In genomic region chr7:143042159-143042820, GRCh38 we compare ENCODE assay signal across 17 cellular contexts. TPM values are rescaled to one million over a fixed set of nuclear protein-coding genes. Genes with fewer than 3 reads are reported as not detected.
A peak's percentile ranks its signal among the peaks of the same experiment; 100 is the strongest.
DNase-seq lines count a peak whose midpoint lies in the region; TF ChIP-seq lines count a peak whose summit lies in the region.
"Had no signal": no experiment of that assay in that cellular context is flagged by ENCODE, and none has a peak within 500 bp of the region (broad histone marks: within the 10 kb centered on the region; RNA-seq: fewer than 3 reads in every experiment).

No MANE protein-coding gene starts in this region.

- no peaks in the 10 kb centered on the region for H3K36me3 ChIP-seq in breast epithelium
- no peaks in the 10 kb centered on the region for H3K36me3 ChIP-seq in Peyer's patch
- H3K36me3 ChIP-seq: left ventricle myocardium inferior, thoracic aorta had no signal

- TF ChIP-seq CTCF in AG10803 (conservative IDR thresholded peaks at IDR 0.05; ENCODE audit: low read length) (no peak), breast epithelium (IDR thresholded peaks at IDR 0.05) (no peak), Peyer's patch (IDR thresholded peaks at IDR 0.05) (no peak)

- DNase-seq in AG10803 (ENCODE audit: low read depth), result peak; percentile 54
- DNase-seq in LHCN-M2 (ENCODE audit: low read depth), result peak; percentile 20
- DNase-seq in cerebellar cortex (ENCODE audit: low spot score), result peak; percentile 1
- peak; percentile 22 for DNase-seq in myocyte (ENCODE audit: low read depth)
- no peak for DNase-seq in DMS79 (lab: John Stamatoyannopoulos, UW)
- DNase-seq in breast epithelium (ENCODE audit: low spot score in 2 of 2), result no peak
- DNase-seq in NCI-H2107 treated with DMSO at 0.1 percent for 48 hours (lab: John Stamatoyannopoulos, UW; ENCODE audit: unreplicated experiment), result no peak
- DNase-seq in Peyer's patch, result no peak
- DNase-seq: activated naive CD4-positive, alpha-beta T cell treated with anti-CD3 and anti-CD28 coated beads for 36 hours; DND-41; effector CD8-positive, alpha-beta T cell; left ventricle myocardium inferior; NCI-H748 treated with DMSO at 0.1 percent for 48 hours had no signal

- H3K27ac ChIP-seq in breast epithelium (no peak overlapping the region), Peyer's patch (no peak overlapping the region)
- H3K27ac ChIP-seq: A549, left ventricle myocardium inferior, thoracic aorta had no signal

- intact Hi-C loops in breast epithelium (cut with DNase I; ENCODE audit: low total_unique reads), result no loop called here

- no peak for TF ChIP-seq POLR2A in breast epithelium (IDR thresholded peaks at IDR 0.05)
- TF ChIP-seq POLR2A in Peyer's patch (IDR thresholded peaks at IDR 0.05), result no peak

- H3K27me3 ChIP-seq in breast epithelium, result no peaks in the 10 kb centered on the region
- H3K27me3 ChIP-seq in Peyer's patch, result no peaks in the 10 kb centered on the region

- H3K9me3 ChIP-seq in breast epithelium (no peaks in the 10 kb centered on the region), Peyer's patch (no peaks in the 10 kb centered on the region)
- H3K9me3 ChIP-seq: A549, left ventricle myocardium inferior, thoracic aorta had no signal

- no peaks in the 10 kb centered on the region for H3K4me1 ChIP-seq in breast epithelium
- H3K4me1 ChIP-seq in Peyer's patch, result peaks cover 0 to 4% (median 0%) of the 10 kb centered on the region in 4 donors
- H3K4me1 ChIP-seq: A549 had no signal

- H3K4me3 ChIP-seq in AG10803 (ENCODE audit: low read length) (no peak overlapping the region), breast epithelium (no peak overlapping the region), Peyer's patch (no peak overlapping the region)
- H3K4me3 ChIP-seq: A549, left ventricle myocardium inferior, thoracic aorta had no signal

RNA-seq across cellular contexts. Expression of gene OR6V1, which starts 9.9 kb away (rescaled TPM):
- not detected in 2 replicates for total RNA-seq in LHCN-M2 (2014; rRNA removed)
- not detected for polyA plus RNA-seq in LHCN-M2 (2012)
- not detected in 2 replicates for total RNA-seq in myocyte
- not detected for polyA plus RNA-seq in myocyte (2012)
- not detected for total RNA-seq in breast epithelium
- not detected for total RNA-seq in Peyer's patch
- total RNA-seq: activated naive CD4-positive, alpha-beta T cell treated with anti-CD3 and anti-CD28 coated beads for 36 hours; bronchial epithelial cell; CD4-positive, alpha-beta memory T cell; left ventricle myocardium inferior; thoracic aorta had no signal
- polyA plus RNA-seq: A549; CD4-positive, alpha-beta memory T cell had no signal

RNA-seq across cellular contexts. Expression of gene OR9A2, which starts 15.4 kb away (rescaled TPM):
- total RNA-seq in LHCN-M2 (2014; rRNA removed), result not detected in 2 replicates
- polyA plus RNA-seq in LHCN-M2 (2012), result not detected
- not detected in 2 replicates for total RNA-seq in myocyte
- not detected for polyA plus RNA-seq in myocyte (2012)
- total RNA-seq in breast epithelium, result 1 to 10 TPM in 2 of 3 donors, not detected in 1; 1.2 to 2.0 TPM
- not detected for total RNA-seq in Peyer's patch
- total RNA-seq: activated naive CD4-positive, alpha-beta T cell treated with anti-CD3 and anti-CD28 coated beads for 36 hours; bronchial epithelial cell; CD4-positive, alpha-beta memory T cell; left ventricle myocardium inferior; thoracic aorta had no signal
- polyA plus RNA-seq: A549; CD4-positive, alpha-beta memory T cell had no signal

Comparison
In these comparisons a context has a peak if more than half of its experiments do, and no peak if none do; other contexts are left out.
1. DNase-seq: peak in AG10803 (single experiment), LHCN-M2 (single experiment), cerebellar cortex (single experiment) and myocyte (single experiment); none in DMS79 (single experiment), breast epithelium (0 of 2), NCI-H2107 treated with DMSO at 0.1 percent for 48 hours (single experiment) and Peyer's patch (0 of 3).